ENCODE assay signal across 16 cellular contexts in genomic region chr2:70889716-70890037, GRCh38. TPM values are rescaled to one million over a fixed set of nuclear protein-coding genes. Genes with fewer than 3 reads are reported as not detected.
DNase-seq lines count a peak whose midpoint lies in the region; ATAC-seq and TF ChIP-seq lines count a peak whose summit lies in the region.
"Had no signal": no experiment of that assay in that cellular context is flagged by ENCODE, and none has a peak within 500 bp of the region (broad histone marks: within the 10 kb centered on the region; RNA-seq: fewer than 3 reads in every experiment).

No MANE protein-coding gene starts in this region.

- H3K4me1 Mint-ChIP-seq in activated CD8-positive, alpha-beta memory T cell treated with anti-CD3 and anti-CD28 coated beads, Interleukin-2, amount 10 ng/mL, durations not matched to agents 7 days and 5 days, result peaks cover 26% of the 10 kb centered on the region
- H3K4me1 Mint-ChIP-seq in activated T-helper 1 cell treated with anti-CD3 and anti-CD28 coated beads, Interleukin-12 subunit alpha, Interleukin-12 subunit beta, Interleukin-2, Interleukin-4 antibody, amounts not matched to agents 30 ng/mL and 10 ng/mL and 1 ng/mL, durations not matched to agents 14 hours and 24 hours and 36 hours (ENCODE audit: low read depth), result peaks cover 33% of the 10 kb centered on the region
- H3K4me1 Mint-ChIP-seq in natural killer cell, result peaks cover 31 to 33% of the 10 kb centered on the region in 2 donors
- H3K4me1 Mint-ChIP-seq in type B pancreatic cell (ENCODE audit: unreplicated experiment), result peaks cover 15% of the 10 kb centered on the region

- H3K4me3 Mint-ChIP-seq in activated CD8-positive, alpha-beta memory T cell treated with anti-CD3 and anti-CD28 coated beads, Interleukin-2, amount 10 ng/mL, durations not matched to agents 7 days and 5 days, result peak overlapping the region; percentile 9
- peak overlapping the region; percentile 79 for H3K4me3 Mint-ChIP-seq in activated T-helper 1 cell treated with anti-CD3 and anti-CD28 coated beads, Interleukin-12 subunit alpha, Interleukin-12 subunit beta, Interleukin-2, Interleukin-4 antibody, amounts not matched to agents 30 ng/mL and 10 ng/mL and 1 ng/mL, durations not matched to agents 14 hours and 24 hours and 36 hours
- H3K4me3 Mint-ChIP-seq in natural killer cell, result peak overlapping the region; percentile 89
- H3K4me3 Mint-ChIP-seq in type B pancreatic cell, result peak overlapping the region; percentile 82

- intact Hi-C loops in activated T-helper 1 cell treated with anti-CD3 and anti-CD28 coated beads, Interleukin-12 subunit alpha, Interleukin-12 subunit beta, Interleukin-2, Interleukin-4 antibody, amounts not matched to agents 30 ng/mL and 10 ng/mL and 1 ng/mL, durations not matched to agents 14 hours and 24 hours and 36 hours (cut with micrococcal nuclease), result loop anchor here (5.0 kb wide), 2 partner anchors 337 to 1258 kb away; partner anchors contain the start of genes CYP26B1 and TGFA
- intact Hi-C loops in natural killer cell (cut with micrococcal nuclease), result no loop called here

- TF ChIP-seq CTCF in natural killer cell (IDR thresholded peaks at IDR 0.05) (no peak), type B pancreatic cell (conservative IDR thresholded peaks at IDR 0.05) (no peak)

- DNase-seq in activated CD8-positive, alpha-beta memory T cell treated with anti-CD3 and anti-CD28 coated beads, Interleukin-2, amount 10 ng/mL, durations not matched to agents 7 days and 5 days, result no peak
- DNase-seq in activated CD8-positive, alpha-beta memory T cell treated with anti-CD3 and anti-CD28 coated beads for 24 hours, result no peak
- no peak for DNase-seq in activated T-helper 1 cell treated with anti-CD3 and anti-CD28 coated beads, Interleukin-12 subunit alpha, Interleukin-12 subunit beta, Interleukin-2, Interleukin-4 antibody, amounts not matched to agents 30 ng/mL and 10 ng/mL and 1 ng/mL, durations not matched to agents 14 hours and 24 hours and 36 hours (ENCODE audit: low spot score)
- no peak for DNase-seq in natural killer cell
- DNase-seq in type B pancreatic cell (ENCODE audit: extremely low spot score, unreplicated experiment), result peak; percentile 18
- DNase-seq in dermis blood vessel endothelial cell, result no peak
- DNase-seq in 8988T, result no peak
- DNase-seq in NCI-H510A treated with DMSO at 0.1 percent for 48 hours (lab: John Stamatoyannopoulos, UW), result no peak
- DNase-seq: GDM1, GM23248, NCI-H1105 treated with DMSO at 0.1 percent for 48 hours, NCI-H187 treated with DMSO at 0.1 percent for 48 hours, NCI-H446, NCI-H774 had no signal

- H3K36me3 Mint-ChIP-seq in activated CD8-positive, alpha-beta memory T cell treated with anti-CD3 and anti-CD28 coated beads, Interleukin-2, amount 10 ng/mL, durations not matched to agents 7 days and 5 days, result peaks cover 3% of the 10 kb centered on the region
- H3K36me3 Mint-ChIP-seq in activated T-helper 1 cell treated with anti-CD3 and anti-CD28 coated beads, Interleukin-12 subunit alpha, Interleukin-12 subunit beta, Interleukin-2, Interleukin-4 antibody, amounts not matched to agents 30 ng/mL and 10 ng/mL and 1 ng/mL, durations not matched to agents 14 hours and 24 hours and 36 hours (ENCODE audit: low read depth), result peaks cover 4% of the 10 kb centered on the region
- H3K36me3 Mint-ChIP-seq in natural killer cell (peaks cover 6% of the 10 kb centered on the region), type B pancreatic cell (peaks cover 7% of the 10 kb centered on the region)

- peaks cover 96% of the 10 kb centered on the region for H3K27me3 Mint-ChIP-seq in activated CD8-positive, alpha-beta memory T cell treated with anti-CD3 and anti-CD28 coated beads, Interleukin-2, amount 10 ng/mL, durations not matched to agents 7 days and 5 days
- H3K27me3 Mint-ChIP-seq in activated T-helper 1 cell treated with anti-CD3 and anti-CD28 coated beads, Interleukin-12 subunit alpha, Interleukin-12 subunit beta, Interleukin-2, Interleukin-4 antibody, amounts not matched to agents 30 ng/mL and 10 ng/mL and 1 ng/mL, durations not matched to agents 14 hours and 24 hours and 36 hours (ENCODE audit: insufficient read depth), result peaks cover 83% of the 10 kb centered on the region
- H3K27me3 Mint-ChIP-seq in natural killer cell (ENCODE audit: low read depth in 2 of 2) (peaks cover 72 to 74% of the 10 kb centered on the region in 2 donors), type B pancreatic cell (peaks cover 99% of the 10 kb centered on the region)

- CTCF ChIA-PET in activated CD8-positive, alpha-beta memory T cell treated with anti-CD3 and anti-CD28 coated beads, Interleukin-2, amount 10 ng/mL, durations not matched to agents 7 days and 5 days (lab: Charles Lee), result interaction anchor here (1.5 kb wide), 1 partner anchor 28 kb away, joined by 6 read pairs; no protein-coding TSS in a partner anchor

- no peak for ATAC-seq in activated CD8-positive, alpha-beta memory T cell treated with anti-CD3 and anti-CD28 coated beads, Interleukin-2, amount 10 ng/mL, durations not matched to agents 7 days and 5 days
- ATAC-seq in natural killer cell, result no peak

- H3K9me3 Mint-ChIP-seq in activated CD8-positive, alpha-beta memory T cell treated with anti-CD3 and anti-CD28 coated beads, Interleukin-2, amount 10 ng/mL, durations not matched to agents 7 days and 5 days (ENCODE audit: low read depth), result no peaks in the 10 kb centered on the region
- no peaks in the 10 kb centered on the region for H3K9me3 Mint-ChIP-seq in activated T-helper 1 cell treated with anti-CD3 and anti-CD28 coated beads, Interleukin-12 subunit alpha, Interleukin-12 subunit beta, Interleukin-2, Interleukin-4 antibody, amounts not matched to agents 30 ng/mL and 10 ng/mL and 1 ng/mL, durations not matched to agents 14 hours and 24 hours and 36 hours
- H3K9me3 Mint-ChIP-seq in natural killer cell (no peaks in the 10 kb centered on the region), type B pancreatic cell (no peaks in the 10 kb centered on the region)

- H3K27ac Mint-ChIP-seq in activated CD8-positive, alpha-beta memory T cell treated with anti-CD3 and anti-CD28 coated beads, Interleukin-2, amount 10 ng/mL, durations not matched to agents 7 days and 5 days, result no peak overlapping the region
- no peak overlapping the region for H3K27ac Mint-ChIP-seq in activated T-helper 1 cell treated with anti-CD3 and anti-CD28 coated beads, Interleukin-12 subunit alpha, Interleukin-12 subunit beta, Interleukin-2, Interleukin-4 antibody, amounts not matched to agents 30 ng/mL and 10 ng/mL and 1 ng/mL, durations not matched to agents 14 hours and 24 hours and 36 hours
- no peak overlapping the region for H3K27ac Mint-ChIP-seq in natural killer cell
- no peak overlapping the region for H3K27ac Mint-ChIP-seq in type B pancreatic cell

RNA-seq across cellular contexts. Expression of gene VAX2, which starts 10.7 kb away (rescaled TPM):
- not detected for total RNA-seq in activated CD8-positive, alpha-beta memory T cell treated with anti-CD3 and anti-CD28 coated beads, Interleukin-2, amount 10 ng/mL, durations not matched to agents 7 days and 5 days
- total RNA-seq in activated T-helper 1 cell treated with anti-CD3 and anti-CD28 coated beads, Interleukin-12 subunit alpha, Interleukin-12 subunit beta, Interleukin-2, Interleukin-4 antibody, amounts not matched to agents 30 ng/mL and 10 ng/mL and 1 ng/mL, durations not matched to agents 14 hours and 24 hours and 36 hours, result not detected in 2 replicates
- total RNA-seq in natural killer cell (not detected), type B pancreatic cell (ENCODE audit: low replicate concordance) (1.2 and 1.3 TPM in 2 replicates), dermis blood vessel endothelial cell (0.17 TPM in 1 of 2 replicates, not detected in the other)

RNA-seq across cellular contexts. Expression of gene ATP6V1B1, which starts 46.0 kb away (rescaled TPM):
- total RNA-seq in activated CD8-positive, alpha-beta memory T cell treated with anti-CD3 and anti-CD28 coated beads, Interleukin-2, amount 10 ng/mL, durations not matched to agents 7 days and 5 days, result not detected
- not detected in 2 replicates for total RNA-seq in activated T-helper 1 cell treated with anti-CD3 and anti-CD28 coated beads, Interleukin-12 subunit alpha, Interleukin-12 subunit beta, Interleukin-2, Interleukin-4 antibody, amounts not matched to agents 30 ng/mL and 10 ng/mL and 1 ng/mL, durations not matched to agents 14 hours and 24 hours and 36 hours
- total RNA-seq in natural killer cell (not detected), type B pancreatic cell (ENCODE audit: low replicate concordance) (6.3 and 8.6 TPM in 2 replicates), dermis blood vessel endothelial cell (not detected in 2 replicates)
- total RNA-seq: GM23248 had no signal

RNA-seq across cellular contexts. Expression of gene CD207, which starts 54.1 kb away (rescaled TPM):
- total RNA-seq in activated CD8-positive, alpha-beta memory T cell treated with anti-CD3 and anti-CD28 coated beads, Interleukin-2, amount 10 ng/mL, durations not matched to agents 7 days and 5 days, result not detected
- not detected in 2 replicates for total RNA-seq in activated T-helper 1 cell treated with anti-CD3 and anti-CD28 coated beads, Interleukin-12 subunit alpha, Interleukin-12 subunit beta, Interleukin-2, Interleukin-4 antibody, amounts not matched to agents 30 ng/mL and 10 ng/mL and 1 ng/mL, durations not matched to agents 14 hours and 24 hours and 36 hours
- total RNA-seq in natural killer cell (not detected), type B pancreatic cell (ENCODE audit: low replicate concordance) (not detected in 2 replicates), dermis blood vessel endothelial cell (not detected in 2 replicates)
- total RNA-seq: A172, GM23248, M059J had no signal

Comparison
In these comparisons a context has a peak if more than half of its experiments do, and no peak if none do; other contexts are left out.
1. H3K4me3 Mint-ChIP-seq: peak in every context shown above with its lines; median percentile 89 in natural killer cell; 82 in type B pancreatic cell; 79 in activated T-helper 1 cell treated with anti-CD3 and anti-CD28 coated beads, Interleukin-12 subunit alpha, Interleukin-12 subunit beta, Interleukin-2, Interleukin-4 antibody, amounts not matched to agents 30 ng/mL and 10 ng/mL and 1 ng/mL, durations not matched to agents 14 hours and 24 hours and 36 hours; 9 in activated CD8-positive, alpha-beta memory T cell treated with anti-CD3 and anti-CD28 coated beads, Interleukin-2, amount 10 ng/mL, durations not matched to agents 7 days and 5 days.